ENCODE assay signal across 24 cellular contexts in genomic region chr22:25928038-25928437, GRCh38.
DNase-seq lines count a peak whose midpoint lies in the region; ATAC-seq lines count a peak whose summit lies in the region.
"Had no signal": no experiment of that assay in that cellular context is flagged by ENCODE, and none has a peak within 500 bp of the region (broad histone marks: within the 10 kb centered on the region; RNA-seq: fewer than 3 reads in every experiment).

No MANE protein-coding gene starts in this region.

- no peaks in the 10 kb centered on the region for H3K4me1 Mint-ChIP-seq in CD4-positive, alpha-beta memory T cell
- H3K4me1 Mint-ChIP-seq: activated CD4-positive, alpha-beta T cell treated with anti-CD3 and anti-CD28 coated beads, Interleukin-2, amount 10 ng/mL, durations not matched to agents 24 days and 14 days; activated naive CD8-positive, alpha-beta T cell treated with anti-CD3 and anti-CD28 coated beads for 36 hours; CD4-positive, CD25-positive, alpha-beta regulatory T cell had no signal

- no peak overlapping the region for H3K4me3 Mint-ChIP-seq in CD4-positive, alpha-beta memory T cell
- H3K4me3 Mint-ChIP-seq: activated CD4-positive, alpha-beta T cell treated with anti-CD3 and anti-CD28 coated beads, Interleukin-2, amount 10 ng/mL, durations not matched to agents 24 days and 14 days; activated naive CD8-positive, alpha-beta T cell treated with anti-CD3 and anti-CD28 coated beads for 36 hours; CD4-positive, CD25-positive, alpha-beta regulatory T cell; nephron had no signal

- peaks cover 5 to 9% of the 10 kb centered on the region in 2 donors for H3K27me3 Mint-ChIP-seq in CD4-positive, alpha-beta memory T cell

- intact Hi-C loops in CD4-positive, alpha-beta memory T cell (cut with micrococcal nuclease) = no loop called here

- CTCF ChIA-PET in CD4-positive, alpha-beta memory T cell (lab: Charles Lee; ENCODE audit: partially characterized antibody) = no interaction called here

- H3K9ac ChIP-seq in iPS-20b (ENCODE audit: low read depth, low read length) = peak overlapping the region; percentile 61; the same call in 1 of the 2 replicates

- peaks cover 40% of the 10 kb centered on the region; the same call in 1 of the 2 replicates for H3K4me1 ChIP-seq in iPS-20b (ENCODE audit: insufficient read depth, low read length)
- no peaks in the 10 kb centered on the region for H3K4me1 ChIP-seq in CD4-positive, alpha-beta memory T cell (ENCODE audit: insufficient read depth, low read length)
- H3K4me1 ChIP-seq: A549, breast epithelium, thyroid gland had no signal

- ATAC-seq in GM18861 (IDR thresholded peaks at IDR 0.05; ENCODE audit: unreplicated experiment) = no peak
- ATAC-seq: A549 had no signal

- H3K4me3 ChIP-seq in iPS-20b (ENCODE audit: low read length) = peak overlapping the region; percentile 42
- no peak overlapping the region for H3K4me3 ChIP-seq in CD4-positive, alpha-beta memory T cell (ENCODE audit: low read length in 2 of 2)
- H3K4me3 ChIP-seq: A549, breast epithelium, thyroid gland had no signal

- H3K36me3 Mint-ChIP-seq in CD4-positive, alpha-beta memory T cell = no peaks in the 10 kb centered on the region
- H3K36me3 Mint-ChIP-seq: activated naive CD8-positive, alpha-beta T cell treated with anti-CD3 and anti-CD28 coated beads for 36 hours; CD4-positive, CD25-positive, alpha-beta regulatory T cell had no signal

- no peaks in the 10 kb centered on the region for H3K9me3 ChIP-seq in iPS-20b (ENCODE audit: insufficient read depth, low read depth, low read length)
- H3K9me3 ChIP-seq in CD4-positive, alpha-beta memory T cell (ENCODE audit: control insufficient read depth in 1 of 2, low read length in 2 of 2) = no peaks in the 10 kb centered on the region
- H3K9me3 ChIP-seq: A549, thyroid gland had no signal

- POLR2A ChIA-PET in CD4-positive, alpha-beta memory T cell (lab: Charles Lee; ENCODE audit: partially characterized antibody) = no interaction called here

- H3K27me3 ChIP-seq in iPS-20b (ENCODE audit: insufficient read depth, low read length) = peaks cover 3% of the 10 kb centered on the region; the same call in 1 of the 2 replicates
- H3K27me3 ChIP-seq in CD4-positive, alpha-beta memory T cell (ENCODE audit: insufficient read depth, low read length) = no peaks in the 10 kb centered on the region
- H3K27me3 ChIP-seq: thyroid gland had no signal

- peaks cover 0 to 14% (median 4%) of the 10 kb centered on the region in 8 donors for H3K9me3 Mint-ChIP-seq in CD4-positive, alpha-beta memory T cell

- DNase-seq in NCI-H2029 treated with DMSO at 0.1 percent for 48 hours (lab: John Stamatoyannopoulos, UW) = peak; percentile 7
- DNase-seq in NCI-H2029 (lab: John Stamatoyannopoulos, UW) = no peak
- peak; percentile 4 for DNase-seq in LoVo (ENCODE audit: low spot score)
- peak; percentile 84 for DNase-seq in NCI-H345 treated with DMSO at 0.1 percent for 48 hours (lab: John Stamatoyannopoulos, UW; ENCODE audit: unreplicated experiment)
- DNase-seq in CD4-positive, alpha-beta memory T cell = no peak
- no peak for DNase-seq in globus pallidus (ENCODE audit: low spot score)
- DNase-seq: activated CD4-positive, alpha-beta T cell treated with anti-CD3 and anti-CD28 coated beads, Interleukin-2, amount 10 ng/mL, durations not matched to agents 24 days and 14 days; activated effector memory CD4-positive, alpha-beta T cell treated with anti-CD3 and anti-CD28 coated beads, Interleukin-2, amount 50 U/mL, for 16 hours; activated naive CD8-positive, alpha-beta T cell treated with anti-CD3 and anti-CD28 coated beads for 36 hours; activated T-cell treated with anti-CD3 and anti-CD28 coated beads, Interleukin-2, amount 50 U/mL, for 1 hour; anterior cingulate cortex; CD4-positive, CD25-positive, alpha-beta regulatory T cell; DMS 273 treated with DMSO at 0.1 percent for 48 hours; hypothalamus; mammary epithelial cell; NCI-H1048; stimulated activated CD4-positive, alpha-beta T cell treated with anti-CD3 and anti-CD28 coated beads, Interleukin-4, amount 100 ng/mL, for 1 hour; thyroid gland; WERI-Rb-1 had no signal

- H3K27ac ChIP-seq in iPS-20b (ENCODE audit: low read length) = peak overlapping the region; percentile 20
- no peak overlapping the region for H3K27ac ChIP-seq in CD4-positive, alpha-beta memory T cell (ENCODE audit: low read depth, low read length)
- H3K27ac ChIP-seq: A549, breast epithelium, thyroid gland, WERI-Rb-1 had no signal

- H3K36me3 ChIP-seq in iPS-20b (ENCODE audit: insufficient read depth, low read depth, low read length) = no peaks in the 10 kb centered on the region
- H3K36me3 ChIP-seq in CD4-positive, alpha-beta memory T cell (ENCODE audit: insufficient read depth, low read length) = no peaks in the 10 kb centered on the region
- H3K36me3 ChIP-seq: breast epithelium, thyroid gland, WERI-Rb-1 had no signal

- H3K27ac Mint-ChIP-seq in CD4-positive, alpha-beta memory T cell = no peak overlapping the region
- H3K27ac Mint-ChIP-seq: activated CD4-positive, alpha-beta T cell treated with anti-CD3 and anti-CD28 coated beads, Interleukin-2, amount 10 ng/mL, durations not matched to agents 24 days and 14 days; activated naive CD8-positive, alpha-beta T cell treated with anti-CD3 and anti-CD28 coated beads for 36 hours; CD4-positive, CD25-positive, alpha-beta regulatory T cell; nephron had no signal

Comparison
In these comparisons a context has a peak if more than half of its experiments do, and no peak if none do; other contexts are left out.
1. DNase-seq: peak in NCI-H2029 treated with DMSO at 0.1 percent for 48 hours (single experiment), LoVo (single experiment) and NCI-H345 treated with DMSO at 0.1 percent for 48 hours (single experiment); none in NCI-H2029 (single experiment), CD4-positive, alpha-beta memory T cell (0 of 5) and globus pallidus (single experiment).